In the genomic region with DNA sequence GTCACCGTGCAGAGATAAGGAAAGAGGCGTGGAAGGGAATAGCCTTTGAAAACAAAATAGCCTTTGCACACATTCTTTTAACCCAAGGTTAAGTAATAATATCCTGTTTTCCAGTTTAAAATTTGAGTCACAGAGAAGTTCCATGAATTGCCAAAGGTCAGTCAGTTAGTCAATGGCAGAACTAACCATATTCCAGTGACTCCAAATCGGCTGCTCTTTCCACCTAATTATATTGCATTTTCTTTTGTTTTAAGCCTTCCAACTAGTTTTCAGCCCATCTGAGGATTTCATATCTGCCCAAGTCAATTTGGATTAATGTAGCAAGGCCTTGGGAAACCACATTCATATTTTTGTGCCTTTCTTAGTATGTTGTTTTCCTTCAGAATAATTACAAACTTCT, we compare ENCODE assay signal across 15 cellular contexts.
DNase-seq lines count a peak whose midpoint lies in the region; TF ChIP-seq lines count a peak whose summit lies in the region.
"Had no signal": no experiment of that assay in that cellular context is flagged by ENCODE, and none has a peak within 500 bp of the region (broad histone marks: within the 10 kb centered on the region; RNA-seq: fewer than 3 reads in every experiment).

No MANE protein-coding gene starts in this region.

- H3K9me3 ChIP-seq in vagina = no peaks in the 10 kb centered on the region
- H3K9me3 ChIP-seq: BE2C had no signal

- H3K4me1 ChIP-seq in vagina = no peaks in the 10 kb centered on the region

- intact Hi-C loops in vagina (cut with DNase I) = no loop called here

- H3K27ac ChIP-seq in vagina = peak overlapping the region; percentile 20

- peak overlapping the region; percentile 30 for H3K27ac Mint-ChIP-seq in chondrocyte (ENCODE audit: unreplicated experiment)
- H3K27ac Mint-ChIP-seq: CD4-positive, alpha-beta memory T cell had no signal

- H3K36me3 Mint-ChIP-seq in chondrocyte (ENCODE audit: low read depth) = peaks cover 4% of the 10 kb centered on the region

- DNase-seq in ELR (ENCODE audit: low read depth) (peak; percentile 4), chondrocyte (ENCODE audit: low spot score) (no peak), fibroblast of the aortic adventitia (ENCODE audit: low read depth) (peak; percentile 37), vagina (ENCODE audit: extremely low spot score in 2 of 2) (no peak), DMS153 (lab: John Stamatoyannopoulos, UW) (no peak), RPMI8226 (no peak)
- no peak for DNase-seq in stimulated activated CD4-positive, alpha-beta T cell treated with anti-CD3 and anti-CD28 coated beads, Interleukin-1b, Interleukin-23, amount 100 ng/mL, for 48 hours
- DNase-seq: BE2C; CD4-positive, alpha-beta memory T cell; DMS79 treated with DMSO at 0.1 percent for 48 hours; GF-D8; H7; NCI-H1436 treated with DMSO at 0.1 percent for 48 hours; NCI-H2081; NCI-H510A treated with DMSO at 0.1 percent for 48 hours had no signal

- H3K36me3 ChIP-seq in vagina = no peaks in the 10 kb centered on the region
- H3K36me3 ChIP-seq: BE2C had no signal

- H3K4me1 Mint-ChIP-seq in chondrocyte (ENCODE audit: low read depth) = peaks cover 16% of the 10 kb centered on the region
- H3K4me1 Mint-ChIP-seq: CD4-positive, alpha-beta memory T cell had no signal

- no peak for TF ChIP-seq POLR2A in vagina (IDR thresholded peaks at IDR 0.05)

- H3K9me3 Mint-ChIP-seq in chondrocyte (ENCODE audit: low read depth) = no peaks in the 10 kb centered on the region

- H3K27me3 ChIP-seq in vagina = no peaks in the 10 kb centered on the region
- H3K27me3 ChIP-seq: BE2C had no signal

- TF ChIP-seq CTCF in chondrocyte (IDR thresholded peaks at IDR 0.05) = no peak
- no peak for TF ChIP-seq CTCF in fibroblast of the aortic adventitia (IDR thresholded peaks at IDR 0.05; ENCODE audit: insufficient read depth, low read length)
- TF ChIP-seq CTCF in vagina (IDR thresholded peaks at IDR 0.05) = no peak

- no peak overlapping the region for H3K4me3 ChIP-seq in fibroblast of the aortic adventitia (ENCODE audit: low read depth, low read length)
- no peak overlapping the region for H3K4me3 ChIP-seq in vagina

- H3K27me3 Mint-ChIP-seq in chondrocyte (ENCODE audit: low read depth) = no peaks in the 10 kb centered on the region
- H3K27me3 Mint-ChIP-seq: CD4-positive, alpha-beta memory T cell had no signal

- no peak overlapping the region for H3K4me3 Mint-ChIP-seq in chondrocyte (ENCODE audit: unreplicated experiment)
- H3K4me3 Mint-ChIP-seq: CD4-positive, alpha-beta memory T cell had no signal

Comparison
In these comparisons a context has a peak if more than half of its experiments do, and no peak if none do; other contexts are left out.
1. DNase-seq: peak in ELR (single experiment) and fibroblast of the aortic adventitia (single experiment); none in chondrocyte (single experiment), vagina (0 of 2), stimulated activated CD4-positive, alpha-beta T cell treated with anti-CD3 and anti-CD28 coated beads, Interleukin-1b, Interleukin-23, amount 100 ng/mL, for 48 hours (single experiment), DMS153 (single experiment) and RPMI8226 (single experiment).